Comparison of ENCODE assay signal across 12 cellular contexts in the genomic region with DNA sequence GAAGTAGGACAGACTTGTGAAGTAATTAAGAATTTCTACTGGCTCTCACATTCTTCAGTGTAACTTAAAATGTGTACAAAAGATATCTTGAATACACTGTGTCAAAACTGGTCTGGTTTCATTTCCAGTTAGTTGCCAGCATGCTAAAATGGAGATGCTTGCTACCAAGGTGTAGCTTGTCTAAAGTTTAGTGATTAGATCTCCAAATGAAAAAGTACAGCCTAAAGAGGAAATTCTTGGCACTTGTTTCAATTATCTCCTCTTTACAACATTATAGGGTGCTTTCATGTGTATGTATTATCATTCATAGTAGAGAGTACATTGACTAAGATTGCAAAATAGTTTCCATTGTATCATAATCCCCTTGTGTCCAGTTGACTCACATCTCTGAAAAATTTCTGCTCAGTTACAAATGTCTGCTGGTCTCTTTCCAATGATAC.
DNase-seq lines count a peak whose midpoint lies in the region; ATAC-seq and TF ChIP-seq lines count a peak whose summit lies in the region.
"Had no signal": no experiment of that assay in that cellular context is flagged by ENCODE, and none has a peak within 500 bp of the region (broad histone marks: within the 10 kb centered on the region; RNA-seq: fewer than 3 reads in every experiment).

No MANE protein-coding gene starts in this region.

- no peak overlapping the region for H3K18ac ChIP-seq in H9 (ENCODE audit: insufficient read length, low read depth, low read length)

- H3K36me3 Mint-ChIP-seq in mesothelial cell of epicardium, result no peaks in the 10 kb centered on the region
- no peaks in the 10 kb centered on the region; a peak in 1 of 7 replicates for H3K36me3 Mint-ChIP-seq in H9 (ENCODE audit: insufficient read depth in 1 of 3, low read depth in 3 of 3)

- H4K5ac ChIP-seq in H9 (ENCODE audit: insufficient read length, low read depth, low read length), result no peak overlapping the region

- no peak overlapping the region for H3K14ac ChIP-seq in H9 (ENCODE audit: insufficient read depth, low read length)

- H2BK12ac ChIP-seq in H9 (ENCODE audit: insufficient read length, low read depth, low read length), result no peak overlapping the region

- H3K9me3 Mint-ChIP-seq in mesothelial cell of epicardium (no peaks in the 10 kb centered on the region), H9 (no peaks in the 10 kb centered on the region; a peak in 1 of 5 replicates)
- H3K9me3 Mint-ChIP-seq: activated T-helper 17 cell treated with anti-CD3 and anti-CD28 coated beads, Interleukin-2, amount 50 U/mL, for 72 hours had no signal

- no peak overlapping the region for H2BK15ac ChIP-seq in H9 (ENCODE audit: low read depth, low read length)

- DNase-seq in AG10803 (ENCODE audit: low read depth) (peak; percentile 76), MV-4-11 (lab: John Stamatoyannopoulos, UW) (peak; percentile 68), dermis microvascular lymphatic vessel endothelial cell (ENCODE audit: low read depth in 2 of 2) (peak; percentile 37 to 68), mesothelial cell of epicardium (ENCODE audit: low spot score in 2 of 2, unreplicated experiment in 2 of 2) (no peak), H9 (no peak)
- no peak for DNase-seq in stimulated activated naive CD4-positive, alpha-beta T cell treated with Interleukin-2 at 50 U/mL for 16 hours (lab: John Stamatoyannopoulos, UW)
- DNase-seq: CD4-positive, CD25-positive, alpha-beta regulatory T cell; NCI-H526 had no signal

- H3K23ac ChIP-seq in H9 (ENCODE audit: insufficient read length, low read depth, low read length), result no peak overlapping the region

- TF ChIP-seq CTCF in AG10803 (conservative IDR thresholded peaks at IDR 0.05; ENCODE audit: low read length), result no peak
- TF ChIP-seq CTCF in mesothelial cell of epicardium (IDR thresholded peaks at IDR 0.05; ENCODE audit: unreplicated experiment), result no peak
- no peak for TF ChIP-seq CTCF in H9 (conservative IDR thresholded peaks at IDR 0.05)

- no peak overlapping the region for H2BK120ac ChIP-seq in H9 (ENCODE audit: low read depth, low read length, poor library complexity, severe bottlenecking)

- H3K27ac ChIP-seq in H9 (ENCODE audit: insufficient read length, low read depth, low read length), result no peak overlapping the region

- H2AK5ac ChIP-seq in H9 (ENCODE audit: insufficient read length, low read length), result no peak overlapping the region

- no peaks in the 10 kb centered on the region for H4K20me1 ChIP-seq in H9 (ENCODE audit: control insufficient read depth, insufficient read depth, insufficient read length)

- no peak overlapping the region for H2BK20ac ChIP-seq in H9 (ENCODE audit: low read depth, low read length, poor library complexity, severe bottlenecking)

- H4K91ac ChIP-seq in H9 (ENCODE audit: insufficient read length, low read depth, low read length), result no peak overlapping the region

- H3K4me3 Mint-ChIP-seq in mesothelial cell of epicardium (no peak overlapping the region), H9 (no peak overlapping the region)
- H3K4me3 Mint-ChIP-seq: activated T-helper 17 cell treated with anti-CD3 and anti-CD28 coated beads, Interleukin-2, amount 50 U/mL, for 72 hours; CD4-positive, CD25-positive, alpha-beta regulatory T cell had no signal

- no peak overlapping the region for H2BK5ac ChIP-seq in H9 (ENCODE audit: insufficient read length, low read length)

- H3K23me2 ChIP-seq in H9 (ENCODE audit: insufficient read length, low read depth, low read length, poor library complexity, severe bottlenecking), result no peaks in the 10 kb centered on the region

- no peak overlapping the region for H3K9ac ChIP-seq in H9 (ENCODE audit: extremely low read depth, insufficient read length, low read length)

- no peaks in the 10 kb centered on the region for H3K79me2 ChIP-seq in H9 (ENCODE audit: insufficient read depth, low read length)

- H3K27ac Mint-ChIP-seq in mesothelial cell of epicardium (peak overlapping the region; percentile 45), H9 (no peak overlapping the region)
- H3K27ac Mint-ChIP-seq: activated T-helper 17 cell treated with anti-CD3 and anti-CD28 coated beads, Interleukin-2, amount 50 U/mL, for 72 hours; CD4-positive, CD25-positive, alpha-beta regulatory T cell had no signal

- no peaks in the 10 kb centered on the region for H3K27me3 ChIP-seq in H9 (ENCODE audit: insufficient read depth, low read length)

- H3K9me3 ChIP-seq in H9 (ENCODE audit: control insufficient read depth, low read depth, low read length), result no peaks in the 10 kb centered on the region

- no peak overlapping the region for H3K4me3 ChIP-seq in AG10803 (ENCODE audit: low read length)
- H3K4me3 ChIP-seq: GM12878 had no signal

- H2AFZ ChIP-seq in H9 (ENCODE audit: low read length), result no peak overlapping the region

- no peak overlapping the region for H4K8ac ChIP-seq in H9 (replicated peaks; ENCODE audit: insufficient read length, low read depth, low read length)

- H3T11ph ChIP-seq in H9 (ENCODE audit: low read length), result no peak overlapping the region

- peaks cover 14% of the 10 kb centered on the region for H3K4me1 Mint-ChIP-seq in mesothelial cell of epicardium
- peaks cover 36 to 40% of the 10 kb centered on the region in 2 experiments for H3K4me1 Mint-ChIP-seq in H9
- H3K4me1 Mint-ChIP-seq: activated T-helper 17 cell treated with anti-CD3 and anti-CD28 coated beads, Interleukin-2, amount 50 U/mL, for 72 hours; CD4-positive, CD25-positive, alpha-beta regulatory T cell had no signal

- no peak for ATAC-seq in GM21717 (IDR thresholded peaks at IDR 0.05; ENCODE audit: unreplicated experiment)
- no peak for ATAC-seq in HG03108 (IDR thresholded peaks at IDR 0.05; ENCODE audit: unreplicated experiment)
- ATAC-seq: activated T-helper 17 cell treated with anti-CD3 and anti-CD28 coated beads, Interleukin-2, amount 50 U/mL, for 72 hours; GM12878 had no signal

- no peak overlapping the region for H3K4ac ChIP-seq in H9 (ENCODE audit: low read depth, low read length)

- no peaks in the 10 kb centered on the region for H3K79me1 ChIP-seq in H9 (ENCODE audit: insufficient read depth, low read depth, low read length, poor library complexity, severe bottlenecking)

- no peak overlapping the region for H3K56ac ChIP-seq in H9 (ENCODE audit: insufficient read length, low read depth, low read length)

- H3K4me2 ChIP-seq in H9 (ENCODE audit: insufficient read depth, insufficient read length, low read length), result no peak overlapping the region

- no peaks in the 10 kb centered on the region for H3K27me3 Mint-ChIP-seq in mesothelial cell of epicardium (ENCODE audit: low read depth)
- no peaks in the 10 kb centered on the region for H3K27me3 Mint-ChIP-seq in H9 (ENCODE audit: low read depth)
- H3K27me3 Mint-ChIP-seq: activated T-helper 17 cell treated with anti-CD3 and anti-CD28 coated beads, Interleukin-2, amount 50 U/mL, for 72 hours; CD4-positive, CD25-positive, alpha-beta regulatory T cell had no signal

- H3K4me1 ChIP-seq in H9 (ENCODE audit: insufficient read depth, low read length), result peaks cover 4% of the 10 kb centered on the region; the same call in 1 of the 2 replicates

Comparison
In these comparisons a context has a peak if more than half of its experiments do, and no peak if none do; other contexts are left out.
1. DNase-seq: peak in AG10803 (single experiment), MV-4-11 (single experiment) and dermis microvascular lymphatic vessel endothelial cell (2 of 2); none in mesothelial cell of epicardium (0 of 2), H9 (single experiment) and stimulated activated naive CD4-positive, alpha-beta T cell treated with Interleukin-2 at 50 U/mL for 16 hours (single experiment).